ENCODE assay signal across 27 cellular contexts in the genomic region with DNA sequence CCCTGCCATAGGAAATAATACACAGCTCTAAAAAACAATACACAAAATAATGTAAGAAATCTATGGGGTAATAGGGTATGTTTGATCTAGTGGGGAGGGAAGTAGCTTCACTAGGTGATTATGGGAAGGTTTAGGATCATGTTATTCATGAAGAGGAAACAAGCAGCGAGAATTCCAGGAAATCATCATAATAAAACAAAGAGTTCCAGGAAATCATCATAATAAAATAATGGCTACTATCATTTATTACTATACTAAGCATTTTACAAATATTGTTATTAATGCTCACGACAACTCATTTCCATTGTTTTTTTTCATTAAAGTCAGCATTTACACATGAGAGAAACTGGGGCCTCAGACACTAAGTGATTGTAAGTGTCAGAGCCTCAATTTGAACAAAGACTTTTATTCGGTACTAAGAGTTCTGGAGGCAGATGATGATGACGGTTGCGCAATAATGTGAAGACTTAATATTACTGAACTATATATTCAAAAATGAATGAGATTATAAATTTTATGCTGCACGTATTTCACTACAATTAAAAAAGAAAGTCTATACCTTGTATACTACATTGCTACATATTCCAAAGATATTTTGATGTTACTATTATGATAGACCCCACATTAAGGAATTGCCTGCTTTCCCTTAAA. TPM values are rescaled to one million over a fixed set of nuclear protein-coding genes. Genes with fewer than 3 reads are reported as not detected.
"Had no signal": no experiment of that assay in that cellular context is flagged by ENCODE, and none has a peak within 500 bp of the region (broad histone marks: within the 10 kb centered on the region; RNA-seq: fewer than 3 reads in every experiment).

No MANE protein-coding gene starts in this region.

- H3K36me3 ChIP-seq: breast epithelium, pancreas, prostate gland, sigmoid colon had no signal

- H3K4me1 ChIP-seq: breast epithelium, prostate gland had no signal

- H3K27me3 Mint-ChIP-seq: stimulated activated naive CD8-positive, alpha-beta T cell treated with anti-CD3 and anti-CD28 coated beads, Interleukin-15, amount 100 ng/mL, for 72 hours; T-cell had no signal

- H3K4me3 Mint-ChIP-seq: activated B cell treated with CpG ODN at 0.5 μM for 24 hours; activated CD8-positive, alpha-beta memory T cell treated with anti-CD3 and anti-CD28 coated beads, Interleukin-2, amount 10 ng/mL, durations not matched to agents 7 days and 5 days; activated CD8-positive, alpha-beta T cell treated with anti-CD3 and anti-CD28 coated beads, Interleukin-2, amount 10 ng/mL, durations not matched to agents 7 days and 5 days; nephron; stimulated activated effector memory CD8-positive, alpha-beta T cell treated with anti-CD3 and anti-CD28 coated beads, Interleukin-12 subunit alpha, Interleukin-12 subunit beta, amount 100 ng/mL, for 72 hours; stimulated activated naive CD8-positive, alpha-beta T cell treated with anti-CD3 and anti-CD28 coated beads, Interleukin-15, amount 100 ng/mL, for 72 hours; T-cell; type B pancreatic cell had no signal

- H3K9me3 Mint-ChIP-seq: activated B cell treated with CpG ODN at 0.5 μM for 24 hours; activated T-helper 2 cell treated with anti-CD3 and anti-CD28 coated beads, Interferon-gamma antibody, Interleukin-2, Interleukin-4, amounts not matched to agents 10 μg/mL and 5 μg/mL and 100 μg/mL, durations not matched to agents 14 hours and 24 hours and 36 hours; nephron; stimulated activated naive CD8-positive, alpha-beta T cell treated with anti-CD3 and anti-CD28 coated beads, Interleukin-15, amount 100 ng/mL, for 72 hours; T-cell; type B pancreatic cell had no signal

- H3K27ac ChIP-seq: breast epithelium, dorsolateral prefrontal cortex, pancreas, prostate gland, sigmoid colon had no signal

- DNase-seq: activated B cell treated with CpG ODN at 0.5 μM for 24 hours; activated CD8-positive, alpha-beta memory T cell treated with anti-CD3 and anti-CD28 coated beads, Interleukin-2, amount 10 ng/mL, durations not matched to agents 7 days and 5 days; activated CD8-positive, alpha-beta T cell treated with anti-CD3 and anti-CD28 coated beads, Interleukin-2, amount 10 ng/mL, durations not matched to agents 7 days and 5 days; activated naive CD4-positive, alpha-beta T cell; activated T-cell treated with anti-CD3 and anti-CD28 coated beads, Interleukin-2, amount 50 U/mL, for 48 hours; central memory CD4-positive, alpha-beta T cell; dorsolateral prefrontal cortex; effector memory CD4-positive, alpha-beta T cell; head of caudate nucleus; hippocampal formation; left cardiac atrium; mesenchymal stem cell; pancreas; retina; sigmoid colon; small intestine; stimulated activated CD4-positive, alpha-beta T cell treated with anti-CD3 and anti-CD28 coated beads, Interleukin-4, amount 100 ng/mL, for 24 hours; stimulated activated naive CD8-positive, alpha-beta T cell treated with anti-CD3 and anti-CD28 coated beads, Interleukin-15, amount 100 ng/mL, for 72 hours; substantia nigra; T-cell had no signal

- H3K27ac Mint-ChIP-seq: activated B cell treated with CpG ODN at 0.5 μM for 24 hours; activated CD8-positive, alpha-beta memory T cell treated with anti-CD3 and anti-CD28 coated beads, Interleukin-2, amount 10 ng/mL, durations not matched to agents 7 days and 5 days; activated CD8-positive, alpha-beta T cell treated with anti-CD3 and anti-CD28 coated beads, Interleukin-2, amount 10 ng/mL, durations not matched to agents 7 days and 5 days; activated naive CD4-positive, alpha-beta T cell treated with anti-CD3 and anti-CD28 coated beads, Interleukin-2, amount 50 U/mL, for 72 hours; activated T-helper 2 cell treated with anti-CD3 and anti-CD28 coated beads, Interferon-gamma antibody, Interleukin-2, Interleukin-4, amounts not matched to agents 10 μg/mL and 5 μg/mL and 100 μg/mL, durations not matched to agents 14 hours and 24 hours and 36 hours; nephron; stimulated activated effector memory CD8-positive, alpha-beta T cell treated with anti-CD3 and anti-CD28 coated beads, Interleukin-12 subunit alpha, Interleukin-12 subunit beta, amount 100 ng/mL, for 72 hours; stimulated activated naive CD8-positive, alpha-beta T cell treated with anti-CD3 and anti-CD28 coated beads, Interleukin-15, amount 100 ng/mL, for 72 hours; T-cell; type B pancreatic cell had no signal

- H3K9me3 ChIP-seq: breast epithelium, pancreas, prostate gland, sigmoid colon had no signal

- H3K4me3 ChIP-seq: breast epithelium, dorsolateral prefrontal cortex, pancreas, prostate gland, sigmoid colon had no signal

- ATAC-seq: activated CD8-positive, alpha-beta memory T cell treated with anti-CD3 and anti-CD28 coated beads, Interleukin-2, amount 10 ng/mL, durations not matched to agents 7 days and 5 days; activated CD8-positive, alpha-beta T cell treated with anti-CD3 and anti-CD28 coated beads, Interleukin-2, amount 10 ng/mL, durations not matched to agents 7 days and 5 days; activated naive CD4-positive, alpha-beta T cell treated with anti-CD3 and anti-CD28 coated beads, Interleukin-2, amount 50 U/mL, for 72 hours; left cardiac atrium; pancreas; stimulated activated effector memory CD8-positive, alpha-beta T cell treated with anti-CD3 and anti-CD28 coated beads, Interleukin-12 subunit alpha, Interleukin-12 subunit beta, amount 100 ng/mL, for 72 hours; stimulated activated naive CD8-positive, alpha-beta T cell treated with anti-CD3 and anti-CD28 coated beads, Interleukin-15, amount 100 ng/mL, for 72 hours; T-cell had no signal

- H3K4me1 Mint-ChIP-seq: activated B cell treated with CpG ODN at 0.5 μM for 24 hours; stimulated activated effector memory CD8-positive, alpha-beta T cell treated with anti-CD3 and anti-CD28 coated beads, Interleukin-12 subunit alpha, Interleukin-12 subunit beta, amount 100 ng/mL, for 72 hours; stimulated activated naive CD8-positive, alpha-beta T cell treated with anti-CD3 and anti-CD28 coated beads, Interleukin-15, amount 100 ng/mL, for 72 hours; T-cell had no signal

- H3K36me3 Mint-ChIP-seq: activated CD8-positive, alpha-beta memory T cell treated with anti-CD3 and anti-CD28 coated beads, Interleukin-2, amount 10 ng/mL, durations not matched to agents 7 days and 5 days; activated naive CD4-positive, alpha-beta T cell treated with anti-CD3 and anti-CD28 coated beads, Interleukin-2, amount 50 U/mL, for 72 hours; stimulated activated effector memory CD8-positive, alpha-beta T cell treated with anti-CD3 and anti-CD28 coated beads, Interleukin-12 subunit alpha, Interleukin-12 subunit beta, amount 100 ng/mL, for 72 hours; T-cell; type B pancreatic cell had no signal

- H3K27me3 ChIP-seq: breast epithelium, pancreas, sigmoid colon had no signal

RNA-seq across cellular contexts. Expression of a gene that starts 12.2 kb away (rescaled TPM):
- total RNA-seq: activated CD8-positive, alpha-beta T cell treated with anti-CD3 and anti-CD28 coated beads, Interleukin-2, amount 10 ng/mL, durations not matched to agents 7 days and 5 days had no signal
